Comparison of ENCODE assay signal across 1 cellular context in the genomic region with DNA sequence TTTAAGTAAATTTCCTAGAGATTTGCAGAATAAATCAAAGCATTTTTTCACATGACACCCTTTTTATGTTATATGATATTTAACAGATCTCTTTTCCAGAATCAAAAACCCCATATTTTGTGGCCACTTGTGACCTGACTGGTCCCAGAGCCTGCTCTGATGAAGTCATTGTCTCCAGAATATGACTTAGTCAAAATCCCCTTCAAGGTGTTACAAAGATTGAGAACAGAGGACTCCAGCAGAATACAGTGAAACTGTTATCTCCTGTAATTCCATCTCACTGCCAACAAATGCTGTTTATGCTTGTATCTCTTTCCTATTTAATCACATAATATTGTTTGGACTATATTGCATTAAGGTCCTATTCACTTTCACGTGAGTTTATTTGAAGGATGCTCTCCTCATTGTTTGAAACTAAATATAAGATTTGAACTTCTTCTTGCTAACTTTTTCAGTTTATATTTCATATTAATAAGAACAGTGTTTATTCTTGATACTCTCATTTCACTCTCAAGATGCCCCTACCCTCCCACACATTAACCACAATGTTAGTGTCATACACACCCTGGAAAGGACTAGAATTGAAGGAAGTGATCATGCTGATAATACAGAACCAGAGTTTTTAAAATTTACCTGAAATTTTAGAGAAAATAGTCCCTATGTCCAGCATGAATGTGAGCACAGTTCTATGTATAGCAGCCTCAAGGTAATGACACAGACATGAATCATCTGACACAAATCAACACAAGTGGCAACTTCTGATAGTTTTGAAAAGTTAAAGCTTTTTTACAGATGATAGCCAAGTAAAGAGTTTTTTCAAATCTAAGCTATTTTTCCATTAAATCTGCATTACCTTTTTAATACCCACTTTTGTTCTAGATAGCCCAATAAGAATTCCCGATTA.
TF ChIP-seq lines count a peak whose summit lies in the region.

No MANE protein-coding gene starts in this region.

TF ChIP-seq in IMR-90, 13 proteins besides CTCF, POLR2A, EP300 and RAD21:
- TF ChIP-seq CHD1 (IDR thresholded peaks at IDR 0.05; ENCODE audit: low read depth, low read length) (no peak), BHLHE40 (IDR thresholded peaks at IDR 0.05; ENCODE audit: low read depth, low read length) (no peak), MAZ (IDR thresholded peaks at IDR 0.05; ENCODE audit: borderline replicate concordance, low read depth, low read length) (no peak)
- TF ChIP-seq, protein P1, sequence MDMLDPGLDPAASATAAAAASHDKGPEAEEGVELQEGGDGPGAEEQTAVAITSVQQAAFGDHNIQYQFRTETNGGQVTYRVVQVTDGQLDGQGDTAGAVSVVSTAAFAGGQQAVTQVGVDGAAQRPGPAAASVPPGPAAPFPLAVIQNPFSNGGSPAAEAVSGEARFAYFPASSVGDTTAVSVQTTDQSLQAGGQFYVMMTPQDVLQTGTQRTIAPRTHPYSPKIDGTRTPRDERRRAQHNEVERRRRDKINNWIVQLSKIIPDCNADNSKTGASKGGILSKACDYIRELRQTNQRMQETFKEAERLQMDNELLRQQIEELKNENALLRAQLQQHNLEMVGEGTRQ (IDR thresholded peaks at IDR 0.05; ENCODE audit: low read depth, low read length): no peak
